ENCODE assay signal across 1 cellular context in the genomic region with DNA sequence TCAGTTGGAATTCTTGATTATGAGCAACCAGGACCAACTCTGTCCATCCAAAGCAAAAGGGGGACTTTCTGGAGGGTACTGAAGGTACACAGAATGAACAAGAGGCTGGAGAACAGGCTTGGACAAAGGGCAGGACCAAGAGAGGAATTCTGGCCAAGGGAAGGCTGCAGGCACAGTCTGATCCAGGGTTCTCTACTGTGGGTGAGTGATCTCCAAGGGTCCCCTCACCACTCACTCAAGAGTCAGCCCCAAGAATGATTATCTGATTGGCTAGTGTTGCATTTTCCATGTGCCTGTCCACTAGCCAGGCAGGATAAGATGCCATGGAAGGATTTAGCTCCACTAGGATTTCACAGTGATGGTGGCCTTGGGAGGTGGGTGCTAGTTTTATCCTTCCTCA.
TF ChIP-seq lines count a peak whose summit lies in the region.

No MANE protein-coding gene starts in this region.

TF ChIP-seq in HepG2, 621 proteins besides CTCF, POLR2A, EP300 and RAD21:
- TF ChIP-seq ZNF329 (CRISPR knock-in tag; IDR thresholded peaks at IDR 0.05; ENCODE audit: low read depth) (peak; percentile 97), ZBTB20 (CRISPR knock-in tag; IDR thresholded peaks at IDR 0.05; ENCODE audit: borderline replicate concordance, low read depth) (no peak)
